39 cellular contexts compared by ENCODE assay signal in genomic region chr2:80573167-80573566, GRCh38.
"Had no signal": no experiment of that assay in that cellular context is flagged by ENCODE, and none has a peak within 500 bp of the region (broad histone marks: within the 10 kb centered on the region; RNA-seq: fewer than 3 reads in every experiment).

No MANE protein-coding gene starts in this region.

- H3K36me3 ChIP-seq: adrenal gland, ascending aorta, brain microvascular endothelial cell, breast epithelium, cardiac muscle cell had no signal

- H3K27ac ChIP-seq: adrenal gland, ascending aorta, body of pancreas, brain microvascular endothelial cell, breast epithelium, cardiac muscle cell had no signal

- H3K4me1 Mint-ChIP-seq: activated naive CD4-positive, alpha-beta T cell treated with anti-CD3 and anti-CD28 coated beads, Interleukin-2, amount 10 ng/mL, durations not matched to agents 7 days and 5 days; activated naive CD4-positive, alpha-beta T cell treated with anti-CD3 and anti-CD28 coated beads, Interleukin-2, amount 50 U/mL, for 24 hours; activated naive CD8-positive, alpha-beta T cell treated with anti-CD3 and anti-CD28 coated beads for 36 hours; activated naive CD8-positive, alpha-beta T cell treated with anti-CD3 and anti-CD28 coated beads, Interleukin-2, amount 10 ng/mL, durations not matched to agents 7 days and 5 days; activated naive CD8-positive, alpha-beta T cell treated with anti-CD3 and anti-CD28 coated beads, Interleukin-2, amount 50 U/mL, for 24 hours; activated T-helper 17 cell treated with anti-CD3 and anti-CD28 coated beads, Interleukin-2, amount 50 U/mL, for 72 hours; brain; central memory CD8-positive, alpha-beta T cell had no signal

- H3K4me1 ChIP-seq: adrenal gland, ascending aorta, body of pancreas, breast epithelium had no signal

- H3K27ac Mint-ChIP-seq: activated naive CD4-positive, alpha-beta T cell treated with anti-CD3 and anti-CD28 coated beads for 36 hours; activated naive CD4-positive, alpha-beta T cell treated with anti-CD3 and anti-CD28 coated beads, Interleukin-2, amount 10 ng/mL, durations not matched to agents 7 days and 5 days; activated naive CD4-positive, alpha-beta T cell treated with anti-CD3 and anti-CD28 coated beads, Interleukin-2, amount 50 U/mL, for 24 hours; activated naive CD4-positive, alpha-beta T cell treated with anti-CD3 and anti-CD28 coated beads, Interleukin-2, amount 50 U/mL, for 72 hours; activated naive CD8-positive, alpha-beta T cell; activated naive CD8-positive, alpha-beta T cell treated with anti-CD3 and anti-CD28 coated beads for 36 hours; activated naive CD8-positive, alpha-beta T cell treated with anti-CD3 and anti-CD28 coated beads, Interleukin-2, amount 10 ng/mL, durations not matched to agents 7 days and 5 days; activated naive CD8-positive, alpha-beta T cell treated with anti-CD3 and anti-CD28 coated beads, Interleukin-2, amount 50 U/mL, for 24 hours; activated T-cell treated with anti-CD3 and anti-CD28 coated beads, Interleukin-2, amount 50 U/mL, for 24 hours; activated T-cell treated with anti-CD3 and anti-CD28 coated beads, Interleukin-2, amount 50 U/mL, for 72 hours; activated T-helper 1 cell treated with anti-CD3 and anti-CD28 coated beads, Interleukin-12 subunit alpha, Interleukin-12 subunit beta, Interleukin-2, Interleukin-4 antibody, amounts not matched to agents 30 ng/mL and 10 ng/mL and 1 ng/mL, durations not matched to agents 14 hours and 24 hours and 36 hours; activated T-helper 17 cell treated with anti-CD3 and anti-CD28 coated beads, Interleukin-2, amount 50 U/mL, for 72 hours; activated T-helper 2 cell treated with anti-CD3 and anti-CD28 coated beads, Interferon-gamma antibody, Interleukin-2, Interleukin-4, amounts not matched to agents 10 μg/mL and 5 μg/mL and 100 μg/mL, durations not matched to agents 14 hours and 24 hours and 36 hours; brain had no signal

- H3K27me3 ChIP-seq: adrenal gland, ascending aorta, body of pancreas, brain microvascular endothelial cell, breast epithelium, cardiac muscle cell had no signal

- H3K36me3 Mint-ChIP-seq: activated naive CD4-positive, alpha-beta T cell treated with anti-CD3 and anti-CD28 coated beads, Interleukin-2, amount 10 ng/mL, durations not matched to agents 7 days and 5 days; activated naive CD4-positive, alpha-beta T cell treated with anti-CD3 and anti-CD28 coated beads, Interleukin-2, amount 50 U/mL, for 24 hours; activated naive CD4-positive, alpha-beta T cell treated with anti-CD3 and anti-CD28 coated beads, Interleukin-2, amount 50 U/mL, for 72 hours; activated naive CD8-positive, alpha-beta T cell; activated naive CD8-positive, alpha-beta T cell treated with anti-CD3 and anti-CD28 coated beads for 36 hours; activated naive CD8-positive, alpha-beta T cell treated with anti-CD3 and anti-CD28 coated beads, Interleukin-2, amount 10 ng/mL, durations not matched to agents 7 days and 5 days; brain had no signal

- H3K27me3 Mint-ChIP-seq: activated naive CD4-positive, alpha-beta T cell treated with anti-CD3 and anti-CD28 coated beads, Interleukin-2, amount 10 ng/mL, durations not matched to agents 7 days and 5 days; activated naive CD4-positive, alpha-beta T cell treated with anti-CD3 and anti-CD28 coated beads, Interleukin-2, amount 50 U/mL, for 24 hours; activated naive CD8-positive, alpha-beta T cell; activated naive CD8-positive, alpha-beta T cell treated with anti-CD3 and anti-CD28 coated beads for 36 hours; activated naive CD8-positive, alpha-beta T cell treated with anti-CD3 and anti-CD28 coated beads, Interleukin-2, amount 10 ng/mL, durations not matched to agents 7 days and 5 days; activated naive CD8-positive, alpha-beta T cell treated with anti-CD3 and anti-CD28 coated beads, Interleukin-2, amount 50 U/mL, for 24 hours; activated T-cell treated with anti-CD3 and anti-CD28 coated beads, Interleukin-2, amount 50 U/mL, for 24 hours; activated T-helper 17 cell treated with anti-CD3 and anti-CD28 coated beads, Interleukin-2, amount 50 U/mL, for 72 hours; brain; central memory CD8-positive, alpha-beta T cell had no signal

- H3K9me3 ChIP-seq: adrenal gland, ascending aorta, body of pancreas, breast epithelium had no signal

- ATAC-seq: activated naive CD4-positive, alpha-beta T cell treated with anti-CD3 and anti-CD28 coated beads, Interleukin-2, amount 50 U/mL, for 72 hours; activated naive CD8-positive, alpha-beta T cell treated with anti-CD3 and anti-CD28 coated beads, Interleukin-2, amount 50 U/mL, for 24 hours; activated T-cell treated with anti-CD3 and anti-CD28 coated beads, Interleukin-2, amount 50 U/mL, for 4 hours; activated T-cell treated with anti-CD3 and anti-CD28 coated beads, Interleukin-2, amount 50 U/mL, for 72 hours; activated T-helper 17 cell treated with anti-CD3 and anti-CD28 coated beads, Interleukin-2, amount 50 U/mL, for 72 hours; body of pancreas had no signal

- H3K4me3 ChIP-seq: adrenal gland, ascending aorta, body of pancreas, breast epithelium, cardiac muscle cell had no signal

- H3K4me3 Mint-ChIP-seq: activated naive CD4-positive, alpha-beta T cell treated with anti-CD3 and anti-CD28 coated beads for 36 hours; activated naive CD4-positive, alpha-beta T cell treated with anti-CD3 and anti-CD28 coated beads, Interleukin-2, amount 10 ng/mL, durations not matched to agents 7 days and 5 days; activated naive CD4-positive, alpha-beta T cell treated with anti-CD3 and anti-CD28 coated beads, Interleukin-2, amount 50 U/mL, for 24 hours; activated naive CD8-positive, alpha-beta T cell; activated naive CD8-positive, alpha-beta T cell treated with anti-CD3 and anti-CD28 coated beads for 36 hours; activated naive CD8-positive, alpha-beta T cell treated with anti-CD3 and anti-CD28 coated beads, Interleukin-2, amount 10 ng/mL, durations not matched to agents 7 days and 5 days; activated naive CD8-positive, alpha-beta T cell treated with anti-CD3 and anti-CD28 coated beads, Interleukin-2, amount 50 U/mL, for 24 hours; activated T-cell treated with anti-CD3 and anti-CD28 coated beads, Interleukin-2, amount 50 U/mL, for 24 hours; activated T-cell treated with anti-CD3 and anti-CD28 coated beads, Interleukin-2, amount 50 U/mL, for 4 hours; activated T-cell treated with anti-CD3 and anti-CD28 coated beads, Interleukin-2, amount 50 U/mL, for 72 hours; activated T-helper 1 cell treated with anti-CD3 and anti-CD28 coated beads, Interleukin-12 subunit alpha, Interleukin-12 subunit beta, Interleukin-2, Interleukin-4 antibody, amounts not matched to agents 30 ng/mL and 10 ng/mL and 1 ng/mL, durations not matched to agents 14 hours and 24 hours and 36 hours; activated T-helper 17 cell treated with anti-CD3 and anti-CD28 coated beads, Interleukin-2, amount 50 U/mL, for 72 hours; brain; central memory CD8-positive, alpha-beta T cell had no signal

- H3K9me3 Mint-ChIP-seq: activated naive CD8-positive, alpha-beta T cell treated with anti-CD3 and anti-CD28 coated beads for 36 hours; activated naive CD8-positive, alpha-beta T cell treated with anti-CD3 and anti-CD28 coated beads, Interleukin-2, amount 10 ng/mL, durations not matched to agents 7 days and 5 days; brain had no signal

- DNase-seq: activated effector memory CD4-positive, alpha-beta T cell treated with anti-CD3 and anti-CD28 coated beads, Interleukin-2, amount 50 U/mL, for 16 hours; activated effector memory CD4-positive, alpha-beta T cell treated with Interleukin-2 at 50 U/mL for 16 hours; activated gamma-delta T cell; activated gamma-delta T cell treated with Interleukin-2 at 50 U/mL for 16 hours; activated naive CD4-positive, alpha-beta T cell; activated naive CD4-positive, alpha-beta T cell treated with anti-CD3 and anti-CD28 coated beads for 36 hours; activated naive CD4-positive, alpha-beta T cell treated with anti-CD3 and anti-CD28 coated beads, Interleukin-2, amount 10 ng/mL, durations not matched to agents 7 days and 5 days; activated naive CD4-positive, alpha-beta T cell treated with anti-CD3 and anti-CD28 coated beads, Interleukin-2, amount 50 U/mL, for 16 hours; activated naive CD4-positive, alpha-beta T cell treated with Interleukin-2 at 50 U/mL for 16 hours; activated naive CD8-positive, alpha-beta T cell treated with anti-CD3 and anti-CD28 coated beads for 36 hours; activated naive CD8-positive, alpha-beta T cell treated with anti-CD3 and anti-CD28 coated beads, Interleukin-2, amount 10 ng/mL, durations not matched to agents 7 days and 5 days; activated naive CD8-positive, alpha-beta T cell treated with anti-CD3 and anti-CD28 coated beads, Interleukin-2, amount 50 U/mL, for 24 hours; activated T-cell treated with anti-CD3 and anti-CD28 coated beads, Interleukin-2, amount 50 U/mL, for 1 hour; activated T-cell treated with anti-CD3 and anti-CD28 coated beads, Interleukin-2, amount 50 U/mL, for 24 hours; activated T-cell treated with anti-CD3 and anti-CD28 coated beads, Interleukin-2, amount 50 U/mL, for 4 hours; activated T-cell treated with anti-CD3 and anti-CD28 coated beads, Interleukin-2, amount 50 U/mL, for 48 hours; activated T-cell treated with anti-CD3 and anti-CD28 coated beads, Interleukin-2, amount 50 U/mL, for 72 hours; adrenal gland; amniotic stem cell; amygdala; aorta; body of pancreas; brain microvascular endothelial cell; caudate nucleus; central memory CD4-positive, alpha-beta T cell; cerebellar nuclear complex had no signal

- FAIRE-seq: astrocyte, bronchial epithelial cell had no signal
